In genomic region chr11:129885381-129885780, GRCh38 we compare ENCODE assay signal across 9 cellular contexts.
"Had no signal": no experiment of that assay in that cellular context is flagged by ENCODE, and none has a peak within 500 bp of the region (broad histone marks: within the 10 kb centered on the region; RNA-seq: fewer than 3 reads in every experiment).

No MANE protein-coding gene starts in this region.

- H3K9ac ChIP-seq: GM23248 had no signal

- ATAC-seq: GM23338, HCT116 had no signal

- H3K27ac ChIP-seq: GM23248 had no signal

- H2AFZ ChIP-seq: GM23248, GM23338 had no signal

- DNase-seq: GM23248, GOT3, H7, H9, HCEC 1CT, HFFc6 had no signal

- H3K4me2 ChIP-seq: GM23338 had no signal

- H3K9me3 ChIP-seq: HAP-1 had no signal

- H3K4me1 ChIP-seq: HAP-1 had no signal

- H3K4me3 ChIP-seq: GM23248, GM23338, HAP-1 had no signal
